Comparison of ENCODE assay signal across 9 cellular contexts in genomic region chr5:149489605-149490037, GRCh38.
DNase-seq lines count a peak whose midpoint lies in the region; ATAC-seq and TF ChIP-seq lines count a peak whose summit lies in the region.
"Had no signal": no experiment of that assay in that cellular context is flagged by ENCODE, and none has a peak within 500 bp of the region (broad histone marks: within the 10 kb centered on the region; RNA-seq: fewer than 3 reads in every experiment).

No MANE protein-coding gene starts in this region.

- H3K9me3 ChIP-seq in skeletal muscle tissue (ENCODE audit: control insufficient read depth in 3 of 3, low read length in 3 of 3) = no peaks in the 10 kb centered on the region

- H3K4me1 Mint-ChIP-seq in WTC11 = peaks cover 18% of the 10 kb centered on the region
- peaks cover 2% of the 10 kb centered on the region for H3K4me1 Mint-ChIP-seq in activated naive CD8-positive, alpha-beta T cell treated with anti-CD3 and anti-CD28 coated beads, Interleukin-2, amount 50 U/mL, for 24 hours

- POLR2A ChIA-PET in WTC11 (lab: Charles Lee) = no interaction called here

- DNase-seq in LNCaP clone FGC (ENCODE audit: low read depth) (peak; percentile 77), WTC11 (ENCODE audit: low spot score) (no peak), fibroblast of villous mesenchyme (ENCODE audit: low read depth) (peak; percentile 84)
- no peak for DNase-seq in activated naive CD8-positive, alpha-beta T cell treated with anti-CD3 and anti-CD28 coated beads, Interleukin-2, amount 50 U/mL, for 24 hours
- DNase-seq: occipital lobe had no signal

- H3K27me3 ChIP-seq in skeletal muscle tissue (ENCODE audit: control insufficient read depth in 3 of 3, insufficient read depth in 3 of 3, low read length in 3 of 3) = no peaks in the 10 kb centered on the region

- no peaks in the 10 kb centered on the region for H3K27me3 Mint-ChIP-seq in WTC11 (ENCODE audit: low read depth)
- H3K27me3 Mint-ChIP-seq in activated naive CD8-positive, alpha-beta T cell treated with anti-CD3 and anti-CD28 coated beads, Interleukin-2, amount 50 U/mL, for 24 hours = no peaks in the 10 kb centered on the region
- H3K27me3 Mint-ChIP-seq: central memory CD8-positive, alpha-beta T cell had no signal

- peaks cover 31 to 52% (median 42%) of the 10 kb centered on the region in 3 donors for H3K4me1 ChIP-seq in skeletal muscle tissue (ENCODE audit: control insufficient read depth in 3 of 3, insufficient read depth in 3 of 3, low read length in 3 of 3)

- no peak overlapping the region for H3K27ac Mint-ChIP-seq in WTC11
- no peak overlapping the region for H3K27ac Mint-ChIP-seq in activated naive CD8-positive, alpha-beta T cell treated with anti-CD3 and anti-CD28 coated beads, Interleukin-2, amount 50 U/mL, for 24 hours

- CTCF ChIA-PET in WTC11 (lab: Charles Lee) = no interaction called here

- peaks cover 4% of the 10 kb centered on the region for H3K36me3 Mint-ChIP-seq in WTC11
- peaks cover 13% of the 10 kb centered on the region for H3K36me3 Mint-ChIP-seq in activated naive CD8-positive, alpha-beta T cell treated with anti-CD3 and anti-CD28 coated beads, Interleukin-2, amount 50 U/mL, for 24 hours (ENCODE audit: low read depth)

- TF ChIP-seq CTCF in LNCaP clone FGC (IDR thresholded peaks at IDR 0.05; ENCODE audit: control insufficient read depth, extremely low read depth, insufficient read depth) = no peak
- no peak for TF ChIP-seq CTCF in WTC11 (IDR thresholded peaks at IDR 0.05)
- TF ChIP-seq CTCF in fibroblast of villous mesenchyme (IDR thresholded peaks at IDR 0.05; ENCODE audit: insufficient read depth, low read depth, low read length) = no peak

- peaks cover 0 to 4% (median 0%) of the 10 kb centered on the region in 3 donors for H3K36me3 ChIP-seq in skeletal muscle tissue (ENCODE audit: control insufficient read depth in 3 of 3, insufficient read depth in 3 of 3, low read length in 3 of 3)

- H3K9me3 Mint-ChIP-seq in WTC11 = no peaks in the 10 kb centered on the region
- no peaks in the 10 kb centered on the region for H3K9me3 Mint-ChIP-seq in activated naive CD8-positive, alpha-beta T cell treated with anti-CD3 and anti-CD28 coated beads, Interleukin-2, amount 50 U/mL, for 24 hours
- H3K9me3 Mint-ChIP-seq: central memory CD8-positive, alpha-beta T cell had no signal

- H3K4me3 Mint-ChIP-seq in WTC11 = no peak overlapping the region
- no peak overlapping the region for H3K4me3 Mint-ChIP-seq in activated naive CD8-positive, alpha-beta T cell treated with anti-CD3 and anti-CD28 coated beads, Interleukin-2, amount 50 U/mL, for 24 hours
- H3K4me3 Mint-ChIP-seq: central memory CD8-positive, alpha-beta T cell had no signal

- ATAC-seq in WTC11 (no peak), GM19452 (IDR thresholded peaks at IDR 0.05; ENCODE audit: unreplicated experiment) (no peak), GM19035 (IDR thresholded peaks at IDR 0.05; ENCODE audit: unreplicated experiment) (no peak)
- no peak for ATAC-seq in activated naive CD8-positive, alpha-beta T cell treated with anti-CD3 and anti-CD28 coated beads, Interleukin-2, amount 50 U/mL, for 24 hours

- no peak overlapping the region for H3K9ac ChIP-seq in skeletal muscle tissue (ENCODE audit: low read depth in 1 of 3, low read length in 3 of 3)

- H3K27ac ChIP-seq in skeletal muscle tissue (ENCODE audit: low read depth, low read length) = peak overlapping the region; percentile 0

- no peak overlapping the region for H3K4me3 ChIP-seq in LNCaP clone FGC (ENCODE audit: low read depth, low read length)
- no peak overlapping the region for H3K4me3 ChIP-seq in fibroblast of villous mesenchyme (ENCODE audit: low read depth, low read length)
- H3K4me3 ChIP-seq in skeletal muscle tissue (ENCODE audit: low read length in 3 of 3) = peak overlapping the region in 1 of 3 donors; percentile 41

TF ChIP-seq in WTC11, 78 proteins besides CTCF, POLR2A, EP300 and RAD21 (continues in another document):
- TF ChIP-seq, protein P1, sequence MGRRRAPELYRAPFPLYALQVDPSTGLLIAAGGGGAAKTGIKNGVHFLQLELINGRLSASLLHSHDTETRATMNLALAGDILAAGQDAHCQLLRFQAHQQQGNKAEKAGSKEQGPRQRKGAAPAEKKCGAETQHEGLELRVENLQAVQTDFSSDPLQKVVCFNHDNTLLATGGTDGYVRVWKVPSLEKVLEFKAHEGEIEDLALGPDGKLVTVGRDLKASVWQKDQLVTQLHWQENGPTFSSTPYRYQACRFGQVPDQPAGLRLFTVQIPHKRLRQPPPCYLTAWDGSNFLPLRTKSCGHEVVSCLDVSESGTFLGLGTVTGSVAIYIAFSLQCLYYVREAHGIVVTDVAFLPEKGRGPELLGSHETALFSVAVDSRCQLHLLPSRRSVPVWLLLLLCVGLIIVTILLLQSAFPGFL (CRISPR knock-in tag; IDR thresholded peaks at IDR 0.05; ENCODE audit: borderline replicate concordance) = no peak
- TF ChIP-seq JUN (CRISPR knock-in tag; IDR thresholded peaks at IDR 0.05) = no peak
- peak; percentile 39; the same call in 1 of the 2 replicates for TF ChIP-seq ERG (CRISPR knock-in tag; IDR thresholded peaks at IDR 0.05)
- no peak for TF ChIP-seq ZBTB43 (CRISPR knock-in tag; IDR thresholded peaks at IDR 0.05)
- no peak for TF ChIP-seq NR1H2 (CRISPR knock-in tag; IDR thresholded peaks at IDR 0.05)
- TF ChIP-seq, protein P2, sequence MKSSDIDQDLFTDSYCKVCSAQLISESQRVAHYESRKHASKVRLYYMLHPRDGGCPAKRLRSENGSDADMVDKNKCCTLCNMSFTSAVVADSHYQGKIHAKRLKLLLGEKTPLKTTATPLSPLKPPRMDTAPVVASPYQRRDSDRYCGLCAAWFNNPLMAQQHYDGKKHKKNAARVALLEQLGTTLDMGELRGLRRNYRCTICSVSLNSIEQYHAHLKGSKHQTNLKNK (CRISPR knock-in tag; IDR thresholded peaks at IDR 0.05) = 0 out of 2 replicates have a peak, but pooled peaks have one; percentile 33
- TF ChIP-seq GRHL2 (CRISPR knock-in tag; IDR thresholded peaks at IDR 0.05; ENCODE audit: insufficient replicate concordance, severe bottlenecking) = no peak
- TF ChIP-seq, protein P3, sequence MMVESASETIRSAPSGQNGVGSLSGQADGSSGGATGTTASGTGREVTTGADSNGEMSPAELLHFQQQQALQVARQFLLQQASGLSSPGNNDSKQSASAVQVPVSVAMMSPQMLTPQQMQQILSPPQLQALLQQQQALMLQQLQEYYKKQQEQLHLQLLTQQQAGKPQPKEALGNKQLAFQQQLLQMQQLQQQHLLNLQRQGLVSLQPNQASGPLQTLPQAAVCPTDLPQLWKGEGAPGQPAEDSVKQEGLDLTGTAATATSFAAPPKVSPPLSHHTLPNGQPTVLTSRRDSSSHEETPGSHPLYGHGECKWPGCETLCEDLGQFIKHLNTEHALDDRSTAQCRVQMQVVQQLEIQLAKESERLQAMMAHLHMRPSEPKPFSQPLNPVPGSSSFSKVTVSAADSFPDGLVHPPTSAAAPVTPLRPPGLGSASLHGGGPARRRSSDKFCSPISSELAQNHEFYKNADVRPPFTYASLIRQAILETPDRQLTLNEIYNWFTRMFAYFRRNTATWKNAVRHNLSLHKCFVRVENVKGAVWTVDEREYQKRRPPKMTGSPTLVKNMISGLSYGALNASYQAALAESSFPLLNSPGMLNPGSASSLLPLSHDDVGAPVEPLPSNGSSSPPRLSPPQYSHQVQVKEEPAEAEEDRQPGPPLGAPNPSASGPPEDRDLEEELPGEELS (CRISPR knock-in tag; IDR thresholded peaks at IDR 0.05) = no peak
- TF ChIP-seq E2F4 (CRISPR knock-in tag; IDR thresholded peaks at IDR 0.05; ENCODE audit: borderline replicate concordance, low read depth) = no peak

Comparison
In these comparisons a context has a peak if more than half of its experiments do, and no peak if none do; other contexts are left out.
1. DNase-seq: peak in LNCaP clone FGC (single experiment) and fibroblast of villous mesenchyme (single experiment); none in WTC11 (single experiment) and activated naive CD8-positive, alpha-beta T cell treated with anti-CD3 and anti-CD28 coated beads, Interleukin-2, amount 50 U/mL, for 24 hours (single experiment).